8 cellular contexts compared by ENCODE assay signal in the genomic region with DNA sequence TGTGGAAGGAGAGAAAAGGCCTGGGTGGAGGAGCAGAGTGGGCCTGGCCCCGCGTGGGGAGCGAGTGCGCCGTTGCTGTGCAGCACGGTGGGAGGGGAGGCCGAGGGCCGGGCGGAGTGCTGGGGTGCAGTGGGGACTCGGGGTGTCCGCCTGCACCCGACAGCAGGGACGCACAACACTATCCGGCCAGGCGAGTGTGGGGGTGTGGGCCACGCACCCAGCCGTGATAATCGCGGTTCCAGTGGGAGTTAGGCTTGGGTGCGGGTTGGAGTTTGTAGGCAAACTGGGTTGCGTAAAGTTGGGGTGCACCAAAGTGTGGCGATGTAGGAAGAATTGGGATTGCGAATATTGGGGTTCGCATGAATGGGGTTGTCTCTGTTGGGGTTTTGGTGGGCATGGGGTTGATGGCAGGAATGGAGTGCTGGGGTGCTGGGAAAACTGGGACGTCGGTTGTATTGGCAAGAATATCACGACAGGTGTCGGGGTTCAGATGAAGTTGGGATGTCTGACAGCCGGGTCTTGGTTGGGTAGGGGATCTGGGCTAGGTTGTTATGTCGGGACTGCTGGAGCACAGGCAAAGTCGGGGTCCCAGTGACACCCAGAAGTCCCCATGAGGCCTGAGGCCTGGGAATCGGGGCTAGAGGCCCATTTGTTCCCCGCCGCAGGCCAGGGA. TPM values are rescaled to one million over a fixed set of nuclear protein-coding genes. Genes with fewer than 3 reads are reported as not detected.
A peak's percentile ranks its signal among the peaks of the same experiment; 100 is the strongest.
DNase-seq lines count a peak whose midpoint lies in the region; ATAC-seq, FAIRE-seq and TF ChIP-seq lines count a peak whose summit lies in the region.

No MANE protein-coding gene starts in this region.

- no peak overlapping the region for H2BK20ac ChIP-seq in H1 (ENCODE audit: low read length)

- H2AK5ac ChIP-seq in H1 (ENCODE audit: low read depth, low read length), result peak overlapping the region; percentile 68; the same call in 1 of the 2 replicates

- peaks cover 43% of the 10 kb centered on the region for H3K4me1 ChIP-seq in OCI-LY3 (ENCODE audit: low read length)
- peaks cover 4 to 51% (median 36%) of the 10 kb centered on the region in 4 experiments for H3K4me1 ChIP-seq in H1 (replicated peaks in 1 of 4; ENCODE audit: control insufficient read depth in 3 of 4, insufficient read depth in 4 of 4, low read length in 3 of 4)
- peaks cover 80 to 89% of the 10 kb centered on the region in 2 experiments for H3K4me1 ChIP-seq in neutrophil (ENCODE audit: control insufficient read depth in 1 of 2, insufficient read depth in 1 of 2, low read depth in 1 of 2, low read length in 1 of 2)

- H2BK120ac ChIP-seq in H1 (replicated peaks; ENCODE audit: low read depth, low read length), result no peak overlapping the region

- CTCF ChIA-PET in H1 (lab: Charles Lee; ENCODE audit: partially characterized antibody), result interaction anchor here (0.9 to 15.9 kb wide), 5 partner anchors 9 to 137 kb away, joined by 3 to 212 read pairs (median 4); partner anchors contain the start of gene ATP5F1D

- no peak for FAIRE-seq in H1 (lab: Jason Lieb, UNC)

- H3K36me3 ChIP-seq in OCI-LY3 (replicated peaks; ENCODE audit: low read depth, low read length) (peaks cover 38% of the 10 kb centered on the region), H1 (ENCODE audit: control insufficient read depth in 2 of 4, insufficient read depth in 4 of 4, low read length in 3 of 4) (peaks cover 27 to 31% (median 29%) of the 10 kb centered on the region in 4 experiments), neutrophil (peaks cover 32% of the 10 kb centered on the region)

- H3K4me3 ChIP-seq in OCI-LY3 (ENCODE audit: low read length), result peak overlapping the region; percentile 57
- peak overlapping the region in 3 of 4 experiments; percentile 9 to 95 (median 88); a peak in 4 of 8 replicates for H3K4me3 ChIP-seq in H1 (ENCODE audit: extremely low read depth in 1 of 4, insufficient read depth in 2 of 4, low read depth in 3 of 4, low read length in 4 of 4)
- H3K4me3 ChIP-seq in neutrophil (ENCODE audit: low read depth in 1 of 2, low read length in 1 of 2), result peak overlapping the region; percentile 76 to 80

- TF ChIP-seq RAD21 in H1 (IDR thresholded peaks at IDR 0.05 in 1 of 2, conservative IDR thresholded peaks at IDR 0.05 in 1 of 2; ENCODE audit: low read depth in 2 of 2, low read length in 2 of 2), result no peak

- H3K27me3 Mint-ChIP-seq in CD14-positive monocyte (ENCODE audit: low read depth in 3 of 3), result peaks cover 6 to 14% (median 9%) of the 10 kb centered on the region in 3 donors

- intact Hi-C loops in CD14-positive monocyte (cut with micrococcal nuclease), result loop anchor here in 1 of 2 donors (5.0 kb wide), 1 partner anchor 166 kb away; the partner anchor contains the start of gene GPX4

- H2AFZ ChIP-seq in OCI-LY3 (ENCODE audit: low read depth, low read length) (no peak overlapping the region), H1 (ENCODE audit: low read length) (no peak overlapping the region)

- H3K14ac ChIP-seq in H1 (ENCODE audit: insufficient read length), result no peak overlapping the region

- H3K27ac Mint-ChIP-seq in CD14-positive monocyte, result peak overlapping the region; percentile 80 to 91 (median 89)

- no peak overlapping the region for H4K5ac ChIP-seq in H1 (ENCODE audit: insufficient read length, low read depth, low read length)

- H4K20me1 ChIP-seq in OCI-LY3 (ENCODE audit: insufficient read depth, low read length) (peaks cover 16% of the 10 kb centered on the region), H1 (replicated peaks in 1 of 2; ENCODE audit: control insufficient read depth in 1 of 2, insufficient read depth in 2 of 2, low read length in 2 of 2) (peaks cover 7 to 20% of the 10 kb centered on the region in 2 experiments)

- H3K27ac ChIP-seq in OCI-LY3 (ENCODE audit: low read length) (no peak overlapping the region), H1 (ENCODE audit: low read depth, low read length) (no peak overlapping the region), neutrophil (peak overlapping the region; percentile 99)

- H3K36me3 Mint-ChIP-seq in CD14-positive monocyte, result peaks cover 28 to 35% of the 10 kb centered on the region in 2 donors

- H3K79me1 ChIP-seq in H1 (ENCODE audit: low read depth, low read length), result peaks cover 16% of the 10 kb centered on the region

- peak overlapping the region; percentile 84; the same call in 1 of the 2 replicates for H2BK12ac ChIP-seq in H1 (ENCODE audit: low read depth, low read length)

- no peaks in the 10 kb centered on the region for H3K9me3 ChIP-seq in OCI-LY3 (ENCODE audit: insufficient read depth, low read length)
- no peaks in the 10 kb centered on the region for H3K9me3 ChIP-seq in H1 (ENCODE audit: insufficient read depth in 2 of 2, low read depth in 1 of 2, low read length in 1 of 2)
- no peaks in the 10 kb centered on the region for H3K9me3 ChIP-seq in neutrophil

- TF ChIP-seq CTCF in CD14-positive monocyte (IDR thresholded peaks at IDR 0.05) (no peak), OCI-LY3 (IDR thresholded peaks at IDR 0.05; ENCODE audit: low read depth, low read length) (no peak), H1 (IDR thresholded peaks at IDR 0.05; ENCODE audit: control extremely low read depth in 1 of 3, insufficient read depth in 1 of 3, low read depth in 1 of 3, low read length in 3 of 3) (no peak), neutrophil (IDR thresholded peaks at IDR 0.05) (no peak)

- no peak for TF ChIP-seq EP300 in H1 (IDR thresholded peaks at IDR 0.05; ENCODE audit: borderline replicate concordance in 1 of 2, low read depth in 2 of 2, low read length in 2 of 2)

- H3K4me2 ChIP-seq in OCI-LY3 (ENCODE audit: low read length) (peak overlapping the region; percentile 66), H1 (ENCODE audit: insufficient read depth in 1 of 2, low read depth in 2 of 2, low read length in 2 of 2) (peak overlapping the region; percentile 45 to 83)

- 0 out of 2 replicates have a peak overlapping the region, but pooled peaks have one; percentile 22 for H3K9ac ChIP-seq in OCI-LY3 (ENCODE audit: low read length)
- no peak overlapping the region for H3K9ac ChIP-seq in H1 (replicated peaks in 1 of 4; ENCODE audit: extremely low read depth in 1 of 4, low read depth in 3 of 4, low read length in 3 of 4)

- H2BK5ac ChIP-seq in H1 (ENCODE audit: low read depth, low read length), result no peak overlapping the region

- H3K4ac ChIP-seq in H1 (replicated peaks; ENCODE audit: insufficient read length, low read depth, low read length), result peak overlapping the region; percentile 75

- peak overlapping the region; percentile 88; the same call in 1 of the 2 replicates for H2BK15ac ChIP-seq in H1 (ENCODE audit: low read length)

- H3K23me2 ChIP-seq in H1 (ENCODE audit: low read depth, low read length), result peaks cover 22% of the 10 kb centered on the region; the same call in 1 of the 2 replicates

- peak overlapping the region; percentile 57 to 63 for H3K4me3 Mint-ChIP-seq in CD14-positive monocyte

- H3K56ac ChIP-seq in H1 (replicated peaks; ENCODE audit: insufficient read length, low read depth, low read length), result no peak overlapping the region

- H3K9me3 Mint-ChIP-seq in CD14-positive monocyte, result peaks cover 0 to 2% (median 0%) of the 10 kb centered on the region in 7 donors

- H3K18ac ChIP-seq in H1 (ENCODE audit: extremely low read depth, low read length), result peak overlapping the region; percentile 60

- no peak overlapping the region for H3K23ac ChIP-seq in H1 (ENCODE audit: insufficient read length)

- peaks cover 41% of the 10 kb centered on the region for H3K79me2 ChIP-seq in OCI-LY3 (ENCODE audit: low read length)
- peaks cover 5 to 31% of the 10 kb centered on the region in 2 experiments for H3K79me2 ChIP-seq in H1 (ENCODE audit: control insufficient read depth in 1 of 2, insufficient read depth in 2 of 2, low read length in 2 of 2)

- POLR2A ChIA-PET in H1 (lab: Charles Lee; ENCODE audit: partially characterized antibody), result interaction anchor here (0.6 to 19.4 kb wide), 99 partner anchors 8 to 696 kb away, joined by 3 to 456 read pairs (median 5); partner anchors contain the start of genes ABCA7, ARHGAP45, ATP5F1D and BSG

- TF ChIP-seq POLR2A in H1 (IDR thresholded peaks at IDR 0.05; ENCODE audit: control extremely low read depth in 1 of 2, low read depth in 2 of 2, low read length in 2 of 2), result no peak

- peak overlapping the region; percentile 58 for H4K91ac ChIP-seq in H1 (replicated peaks; ENCODE audit: insufficient read length, low read length)

- DNase-seq in CD14-positive monocyte (ENCODE audit: low spot score) (no peak), H1 (ENCODE audit: low read depth in 1 of 2, low spot score in 2 of 2) (no peak), cerebellar cortex (ENCODE audit: low spot score) (no peak), SHP77 treated with DMSO at 0.1 percent for 48 hours (lab: John Stamatoyannopoulos, UW) (no peak)
- DNase-seq in effector CD8-positive, alpha-beta T cell (lab: John Stamatoyannopoulos, UW), result no peak

- no peak for ATAC-seq in GM21515 (IDR thresholded peaks at IDR 0.05; ENCODE audit: unreplicated experiment)

- peak overlapping the region; percentile 7 for H4K8ac ChIP-seq in H1 (ENCODE audit: extremely low read depth, insufficient read depth, low read length)

- H3K4me1 Mint-ChIP-seq in CD14-positive monocyte, result peaks cover 66% of the 10 kb centered on the region

- 64% methylated on average over 12 of the region's 34 CpGs; no CpG with 5 or more reads in 1 of the 2 experiments for WGBS in H1 (ENCODE audit: extremely low coverage in 1 of 2, insufficient coverage in 1 of 2, insufficient read length in 1 of 2, insufficient replicate concordance in 2 of 2, low coverage in 1 of 2, low lambda C conversion rate in 2 of 2, missing lambda C conversion rate in 1 of 2), 2 experiments

- peaks cover 15% of the 10 kb centered on the region for H3K27me3 ChIP-seq in OCI-LY3 (ENCODE audit: low read depth, low read length)
- peaks cover 0 to 10% (median 5%) of the 10 kb centered on the region in 4 experiments; a peak in 4 of 7 replicates for H3K27me3 ChIP-seq in H1 (replicated peaks in 1 of 4; ENCODE audit: control insufficient read depth in 3 of 4, extremely low read depth in 1 of 4, insufficient read depth in 3 of 4, low read length in 3 of 4)
- H3K27me3 ChIP-seq in neutrophil, result peaks cover 8% of the 10 kb centered on the region

RNA-seq across cellular contexts. Expression of gene CIRBP, which starts 0.6 kb away (rescaled TPM):
- polyA plus RNA-seq in CD14-positive monocyte (10 to 100 TPM; 39.6 to 51.1 TPM), H1 (2011; rRNA removed) (199 and 331 TPM in 2 replicates)
- 175 TPM in 2 replicates for total RNA-seq in H1 (2021; fragmentation: NEBNext Ultra II Directional; extraction: Animal tissue kit (Norgen Biotek cat#: 25700))
- polyA plus RNA-seq in H1 (2011; cell fraction: cytosol; rRNA removed), result 472 TPM
- polyA plus RNA-seq in H1 (2011; cell fraction: nucleus; rRNA removed), result 581 TPM
- polyA plus RNA-seq in H1 (2012, experiment 1 of 2), result 213 to 357 TPM (median 316 TPM) in 4 replicates
- 95.1 TPM for polyA plus RNA-seq in H1 (2012, experiment 2 of 2)
- polyA plus RNA-seq in H1 (2013, experiment 1 of 2), result 151 TPM
- 135 TPM for polyA plus RNA-seq in H1 (2013, experiment 2 of 2)
- 44.5 and 56.0 TPM in 2 replicates for polyA minus RNA-seq in H1 (2011; rRNA and poly(A)+ RNA removed)
- 77.4 TPM for polyA minus RNA-seq in H1 (2011; cell fraction: cytosol; rRNA and poly(A)+ RNA removed)
- 99.9 TPM for polyA minus RNA-seq in H1 (2011; cell fraction: nucleus; rRNA and poly(A)+ RNA removed)

RNA-seq across cellular contexts. Expression of gene FAM174C, which starts 6.8 kb away (rescaled TPM):
- polyA plus RNA-seq in CD14-positive monocyte (10 to 100 TPM; 40.0 to 56.2 TPM), H1 (2011; rRNA removed) (125 and 159 TPM in 2 replicates)
- 44.5 and 54.6 TPM in 2 replicates for total RNA-seq in H1 (2021; fragmentation: NEBNext Ultra II Directional; extraction: Animal tissue kit (Norgen Biotek cat#: 25700))
- 76.1 TPM for polyA plus RNA-seq in H1 (2011; cell fraction: cytosol; rRNA removed)
- 72.4 TPM for polyA plus RNA-seq in H1 (2011; cell fraction: nucleus; rRNA removed)
- polyA plus RNA-seq in H1 (2012, experiment 1 of 2), result 39.9 to 68.4 TPM (median 61.5 TPM) in 4 replicates
- polyA plus RNA-seq in H1 (2012, experiment 2 of 2), result 79.3 TPM
- 50.0 TPM for polyA plus RNA-seq in H1 (2013, experiment 1 of 2)
- 59.2 TPM for polyA plus RNA-seq in H1 (2013, experiment 2 of 2)
- 6.8 and 9.7 TPM in 2 replicates for polyA minus RNA-seq in H1 (2011; rRNA and poly(A)+ RNA removed)
- 22.8 TPM for polyA minus RNA-seq in H1 (2011; cell fraction: cytosol; rRNA and poly(A)+ RNA removed)
- polyA minus RNA-seq in H1 (2011; cell fraction: nucleus; rRNA and poly(A)+ RNA removed), result 20.8 TPM

RNA-seq across cellular contexts. Expression of gene EFNA2, which starts 17.1 kb away (rescaled TPM):
- polyA plus RNA-seq in CD14-positive monocyte, result not detected
- total RNA-seq in H1 (2021; fragmentation: NEBNext Ultra II Directional; extraction: Animal tissue kit (Norgen Biotek cat#: 25700)), result 7.0 and 10.3 TPM in 2 replicates
- polyA plus RNA-seq in H1 (2011; rRNA removed), result 4.0 and 10.1 TPM in 2 replicates
- polyA plus RNA-seq in H1 (2011; cell fraction: cytosol; rRNA removed), result 4.0 TPM
- 7.2 TPM for polyA plus RNA-seq in H1 (2011; cell fraction: nucleus; rRNA removed)
- polyA plus RNA-seq in H1 (2012, experiment 1 of 2), result 2.0 to 9.1 TPM (median 7.0 TPM) in 4 replicates
- 7.5 TPM for polyA plus RNA-seq in H1 (2012, experiment 2 of 2)
- 10.3 TPM for polyA plus RNA-seq in H1 (2013, experiment 1 of 2)
- polyA plus RNA-seq in H1 (2013, experiment 2 of 2), result 10.9 TPM
- 0.63 and 1.6 TPM in 2 replicates for polyA minus RNA-seq in H1 (2011; rRNA and poly(A)+ RNA removed)
- polyA minus RNA-seq in H1 (2011; cell fraction: cytosol; rRNA and poly(A)+ RNA removed), result 9.2 TPM
- polyA minus RNA-seq in H1 (2011; cell fraction: nucleus; rRNA and poly(A)+ RNA removed), result 6.9 TPM

RNA-seq across cellular contexts. Expression of gene MIDN, which starts 20.1 kb away (rescaled TPM):
- polyA plus RNA-seq in CD14-positive monocyte (10 to 100 TPM in 1 of 2 donors, 1 to 10 TPM in 1; 5.6 to 11.0 TPM), H1 (2011; rRNA removed) (39.8 and 86.0 TPM in 2 replicates)
- total RNA-seq in H1 (2021; fragmentation: NEBNext Ultra II Directional; extraction: Animal tissue kit (Norgen Biotek cat#: 25700)), result 159 and 166 TPM in 2 replicates
- 38.5 TPM for polyA plus RNA-seq in H1 (2011; cell fraction: cytosol; rRNA removed)
- polyA plus RNA-seq in H1 (2011; cell fraction: nucleus; rRNA removed), result 85.2 TPM
- 58.2 to 110 TPM (median 92.2 TPM) in 4 replicates for polyA plus RNA-seq in H1 (2012, experiment 1 of 2)
- 90.5 TPM for polyA plus RNA-seq in H1 (2012, experiment 2 of 2)
- polyA plus RNA-seq in H1 (2013, experiment 1 of 2), result 95.6 TPM
- polyA plus RNA-seq in H1 (2013, experiment 2 of 2), result 90.3 TPM
- 10.3 and 14.3 TPM in 2 replicates for polyA minus RNA-seq in H1 (2011; rRNA and poly(A)+ RNA removed)
- 86.0 TPM for polyA minus RNA-seq in H1 (2011; cell fraction: cytosol; rRNA and poly(A)+ RNA removed)
- polyA minus RNA-seq in H1 (2011; cell fraction: nucleus; rRNA and poly(A)+ RNA removed), result 55.2 TPM

RNA-seq across cellular contexts. Expression of gene ATP5F1D, which starts 27.0 kb away (rescaled TPM):
- polyA plus RNA-seq in CD14-positive monocyte (100 to 1,000 TPM; 143 to 160 TPM), H1 (2011; rRNA removed) (249 and 338 TPM in 2 replicates)
- 174 and 182 TPM in 2 replicates for total RNA-seq in H1 (2021; fragmentation: NEBNext Ultra II Directional; extraction: Animal tissue kit (Norgen Biotek cat#: 25700))
- polyA plus RNA-seq in H1 (2011; cell fraction: cytosol; rRNA removed), result 142 TPM
- 120 TPM for polyA plus RNA-seq in H1 (2011; cell fraction: nucleus; rRNA removed)
- 87.3 to 189 TPM (median 180 TPM) in 4 replicates for polyA plus RNA-seq in H1 (2012, experiment 1 of 2)
- polyA plus RNA-seq in H1 (2012, experiment 2 of 2), result 328 TPM
- 148 TPM for polyA plus RNA-seq in H1 (2013, experiment 1 of 2)
- polyA plus RNA-seq in H1 (2013, experiment 2 of 2), result 145 TPM
- 13.4 and 18.6 TPM in 2 replicates for polyA minus RNA-seq in H1 (2011; rRNA and poly(A)+ RNA removed)
- 118 TPM for polyA minus RNA-seq in H1 (2011; cell fraction: cytosol; rRNA and poly(A)+ RNA removed)
- polyA minus RNA-seq in H1 (2011; cell fraction: nucleus; rRNA and poly(A)+ RNA removed), result 40.2 TPM
